1 cellular context compared by ENCODE assay signal in the genomic region with DNA sequence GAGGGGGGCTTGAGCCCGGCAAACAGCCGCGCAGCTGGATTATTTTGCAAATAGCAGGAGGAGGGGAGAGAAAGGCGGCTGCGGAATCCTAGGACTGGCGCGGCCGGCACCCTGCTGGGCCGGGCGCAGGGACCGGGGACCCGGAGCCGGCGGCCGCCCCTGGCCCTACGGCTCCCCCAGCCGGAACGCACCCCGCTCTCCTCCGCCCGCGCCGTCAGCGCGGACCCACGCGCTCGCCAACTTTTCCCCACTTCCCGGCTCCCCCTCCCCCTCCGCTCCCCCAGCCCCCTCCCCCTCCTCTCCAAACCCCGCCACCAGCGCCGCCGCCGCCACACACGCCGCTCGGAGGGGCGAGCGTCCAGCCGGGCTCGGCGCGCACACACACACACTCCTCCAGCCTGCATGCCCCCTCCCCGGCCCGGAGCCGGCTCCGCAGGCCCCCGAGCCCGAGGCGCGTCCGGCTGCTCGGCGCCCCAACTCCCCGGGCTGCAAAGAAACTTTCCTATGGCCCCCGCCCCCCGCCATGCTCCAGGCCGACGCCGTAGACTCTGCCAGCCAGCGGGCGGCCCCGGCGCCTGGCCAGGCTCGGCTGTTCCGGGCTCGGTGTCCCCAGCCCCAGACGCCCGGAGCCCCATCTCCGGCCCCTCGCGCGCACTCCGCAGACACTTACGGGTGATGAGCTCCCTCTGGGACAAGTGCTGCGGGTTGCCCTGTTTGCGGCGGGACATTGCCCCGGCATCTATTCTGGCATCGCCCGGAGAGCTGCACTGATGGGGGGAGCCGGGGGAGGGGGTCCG.
TF ChIP-seq lines count a peak whose summit lies in the region.

No MANE protein-coding gene starts in this region.

TF ChIP-seq in H1, 55 proteins besides CTCF, POLR2A, EP300 and RAD21 (continued from another document):
- TF ChIP-seq BCL11A (IDR thresholded peaks at IDR 0.05; ENCODE audit: low read depth in 2 of 2, low read length in 2 of 2): no peak
- no peak; the same call in 1 of the 2 replicates for TF ChIP-seq SUZ12 (IDR thresholded peaks at IDR 0.05; ENCODE audit: low read length)
- TF ChIP-seq NRF1 (IDR thresholded peaks at IDR 0.05; ENCODE audit: low read depth, low read length): no peak
- TF ChIP-seq CBX5 (IDR thresholded peaks at IDR 0.05; ENCODE audit: low read depth, low read length): no peak
- TF ChIP-seq JUN (IDR thresholded peaks at IDR 0.05; ENCODE audit: low read depth, low read length): no peak
- TF ChIP-seq PHF8 (conservative IDR thresholded peaks at IDR 0.05; ENCODE audit: low read depth, low read length): 0 out of 2 replicates have a peak, but pooled peaks have one; percentile 23
- no peak for TF ChIP-seq ASH2L (IDR thresholded peaks at IDR 0.05; ENCODE audit: low read length)
- TF ChIP-seq RBBP5 (IDR thresholded peaks at IDR 0.05; ENCODE audit: borderline replicate concordance, low read depth, low read length): peak; percentile 93
- TF ChIP-seq TAF1 (IDR thresholded peaks at IDR 0.05; ENCODE audit: low read depth, low read length): peak; percentile 40; the same call in 1 of the 2 replicates
- TF ChIP-seq ZNF274 (IDR thresholded peaks at IDR 0.05; ENCODE audit: borderline replicate concordance, extremely low read depth, low read length): no peak
- no peak for TF ChIP-seq CHD2 (IDR thresholded peaks at IDR 0.05; ENCODE audit: low read length)
- TF ChIP-seq TBP (IDR thresholded peaks at IDR 0.05; ENCODE audit: low read depth, low read length): peak; percentile 6; the same call in 1 of the 2 replicates
- no peak for TF ChIP-seq BRCA1 (IDR thresholded peaks at IDR 0.05; ENCODE audit: low read depth, low read length)
- no peak for TF ChIP-seq POLR2AphosphoS5 (IDR thresholded peaks at IDR 0.05; ENCODE audit: low read depth, low read length)
- TF ChIP-seq JUND (IDR thresholded peaks at IDR 0.05; ENCODE audit: low read length): no peak
- TF ChIP-seq KDM1A (IDR thresholded peaks at IDR 0.05; ENCODE audit: borderline replicate concordance, low read length): no peak
- TF ChIP-seq, protein P1, sequence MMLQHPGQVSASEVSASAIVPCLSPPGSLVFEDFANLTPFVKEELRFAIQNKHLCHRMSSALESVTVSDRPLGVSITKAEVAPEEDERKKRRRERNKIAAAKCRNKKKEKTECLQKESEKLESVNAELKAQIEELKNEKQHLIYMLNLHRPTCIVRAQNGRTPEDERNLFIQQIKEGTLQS (IDR thresholded peaks at IDR 0.05; ENCODE audit: insufficient read depth, low read depth, low read length): no peak
- TF ChIP-seq EGR1 (IDR thresholded peaks at IDR 0.05; ENCODE audit: borderline replicate concordance, low read depth, low read length): no peak
- TF ChIP-seq SIN3A (conservative IDR thresholded peaks at IDR 0.05 in 1 of 2, IDR thresholded peaks at IDR 0.05 in 1 of 2; ENCODE audit: low read depth in 1 of 2, low read length in 2 of 2): no peak
- TF ChIP-seq SAP30 (IDR thresholded peaks at IDR 0.05; ENCODE audit: insufficient read depth, insufficient replicate concordance, low read length): no peak
- no peak for TF ChIP-seq NANOG (IDR thresholded peaks at IDR 0.05; ENCODE audit: insufficient read depth, low read depth, low read length, poor library complexity, severe bottlenecking)
- no peak for TF ChIP-seq FOSL1 (IDR thresholded peaks at IDR 0.05; ENCODE audit: insufficient read depth, low read depth, low read length)
- no peak for TF ChIP-seq CTBP2 (IDR thresholded peaks at IDR 0.05; ENCODE audit: borderline replicate concordance, insufficient read depth, insufficient read length, low read length)
- TF ChIP-seq, protein P2, sequence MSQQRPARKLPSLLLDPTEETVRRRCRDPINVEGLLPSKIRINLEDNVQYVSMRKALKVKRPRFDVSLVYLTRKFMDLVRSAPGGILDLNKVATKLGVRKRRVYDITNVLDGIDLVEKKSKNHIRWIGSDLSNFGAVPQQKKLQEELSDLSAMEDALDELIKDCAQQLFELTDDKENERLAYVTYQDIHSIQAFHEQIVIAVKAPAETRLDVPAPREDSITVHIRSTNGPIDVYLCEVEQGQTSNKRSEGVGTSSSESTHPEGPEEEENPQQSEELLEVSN (IDR thresholded peaks at IDR 0.05): no peak
- no peak for TF ChIP-seq POU5F1 (IDR thresholded peaks at IDR 0.05; ENCODE audit: low read depth, low read length)
- no peak for TF ChIP-seq RXRA (IDR thresholded peaks at IDR 0.05; ENCODE audit: insufficient read depth, low read depth, low read length)
- TF ChIP-seq, protein P3, sequence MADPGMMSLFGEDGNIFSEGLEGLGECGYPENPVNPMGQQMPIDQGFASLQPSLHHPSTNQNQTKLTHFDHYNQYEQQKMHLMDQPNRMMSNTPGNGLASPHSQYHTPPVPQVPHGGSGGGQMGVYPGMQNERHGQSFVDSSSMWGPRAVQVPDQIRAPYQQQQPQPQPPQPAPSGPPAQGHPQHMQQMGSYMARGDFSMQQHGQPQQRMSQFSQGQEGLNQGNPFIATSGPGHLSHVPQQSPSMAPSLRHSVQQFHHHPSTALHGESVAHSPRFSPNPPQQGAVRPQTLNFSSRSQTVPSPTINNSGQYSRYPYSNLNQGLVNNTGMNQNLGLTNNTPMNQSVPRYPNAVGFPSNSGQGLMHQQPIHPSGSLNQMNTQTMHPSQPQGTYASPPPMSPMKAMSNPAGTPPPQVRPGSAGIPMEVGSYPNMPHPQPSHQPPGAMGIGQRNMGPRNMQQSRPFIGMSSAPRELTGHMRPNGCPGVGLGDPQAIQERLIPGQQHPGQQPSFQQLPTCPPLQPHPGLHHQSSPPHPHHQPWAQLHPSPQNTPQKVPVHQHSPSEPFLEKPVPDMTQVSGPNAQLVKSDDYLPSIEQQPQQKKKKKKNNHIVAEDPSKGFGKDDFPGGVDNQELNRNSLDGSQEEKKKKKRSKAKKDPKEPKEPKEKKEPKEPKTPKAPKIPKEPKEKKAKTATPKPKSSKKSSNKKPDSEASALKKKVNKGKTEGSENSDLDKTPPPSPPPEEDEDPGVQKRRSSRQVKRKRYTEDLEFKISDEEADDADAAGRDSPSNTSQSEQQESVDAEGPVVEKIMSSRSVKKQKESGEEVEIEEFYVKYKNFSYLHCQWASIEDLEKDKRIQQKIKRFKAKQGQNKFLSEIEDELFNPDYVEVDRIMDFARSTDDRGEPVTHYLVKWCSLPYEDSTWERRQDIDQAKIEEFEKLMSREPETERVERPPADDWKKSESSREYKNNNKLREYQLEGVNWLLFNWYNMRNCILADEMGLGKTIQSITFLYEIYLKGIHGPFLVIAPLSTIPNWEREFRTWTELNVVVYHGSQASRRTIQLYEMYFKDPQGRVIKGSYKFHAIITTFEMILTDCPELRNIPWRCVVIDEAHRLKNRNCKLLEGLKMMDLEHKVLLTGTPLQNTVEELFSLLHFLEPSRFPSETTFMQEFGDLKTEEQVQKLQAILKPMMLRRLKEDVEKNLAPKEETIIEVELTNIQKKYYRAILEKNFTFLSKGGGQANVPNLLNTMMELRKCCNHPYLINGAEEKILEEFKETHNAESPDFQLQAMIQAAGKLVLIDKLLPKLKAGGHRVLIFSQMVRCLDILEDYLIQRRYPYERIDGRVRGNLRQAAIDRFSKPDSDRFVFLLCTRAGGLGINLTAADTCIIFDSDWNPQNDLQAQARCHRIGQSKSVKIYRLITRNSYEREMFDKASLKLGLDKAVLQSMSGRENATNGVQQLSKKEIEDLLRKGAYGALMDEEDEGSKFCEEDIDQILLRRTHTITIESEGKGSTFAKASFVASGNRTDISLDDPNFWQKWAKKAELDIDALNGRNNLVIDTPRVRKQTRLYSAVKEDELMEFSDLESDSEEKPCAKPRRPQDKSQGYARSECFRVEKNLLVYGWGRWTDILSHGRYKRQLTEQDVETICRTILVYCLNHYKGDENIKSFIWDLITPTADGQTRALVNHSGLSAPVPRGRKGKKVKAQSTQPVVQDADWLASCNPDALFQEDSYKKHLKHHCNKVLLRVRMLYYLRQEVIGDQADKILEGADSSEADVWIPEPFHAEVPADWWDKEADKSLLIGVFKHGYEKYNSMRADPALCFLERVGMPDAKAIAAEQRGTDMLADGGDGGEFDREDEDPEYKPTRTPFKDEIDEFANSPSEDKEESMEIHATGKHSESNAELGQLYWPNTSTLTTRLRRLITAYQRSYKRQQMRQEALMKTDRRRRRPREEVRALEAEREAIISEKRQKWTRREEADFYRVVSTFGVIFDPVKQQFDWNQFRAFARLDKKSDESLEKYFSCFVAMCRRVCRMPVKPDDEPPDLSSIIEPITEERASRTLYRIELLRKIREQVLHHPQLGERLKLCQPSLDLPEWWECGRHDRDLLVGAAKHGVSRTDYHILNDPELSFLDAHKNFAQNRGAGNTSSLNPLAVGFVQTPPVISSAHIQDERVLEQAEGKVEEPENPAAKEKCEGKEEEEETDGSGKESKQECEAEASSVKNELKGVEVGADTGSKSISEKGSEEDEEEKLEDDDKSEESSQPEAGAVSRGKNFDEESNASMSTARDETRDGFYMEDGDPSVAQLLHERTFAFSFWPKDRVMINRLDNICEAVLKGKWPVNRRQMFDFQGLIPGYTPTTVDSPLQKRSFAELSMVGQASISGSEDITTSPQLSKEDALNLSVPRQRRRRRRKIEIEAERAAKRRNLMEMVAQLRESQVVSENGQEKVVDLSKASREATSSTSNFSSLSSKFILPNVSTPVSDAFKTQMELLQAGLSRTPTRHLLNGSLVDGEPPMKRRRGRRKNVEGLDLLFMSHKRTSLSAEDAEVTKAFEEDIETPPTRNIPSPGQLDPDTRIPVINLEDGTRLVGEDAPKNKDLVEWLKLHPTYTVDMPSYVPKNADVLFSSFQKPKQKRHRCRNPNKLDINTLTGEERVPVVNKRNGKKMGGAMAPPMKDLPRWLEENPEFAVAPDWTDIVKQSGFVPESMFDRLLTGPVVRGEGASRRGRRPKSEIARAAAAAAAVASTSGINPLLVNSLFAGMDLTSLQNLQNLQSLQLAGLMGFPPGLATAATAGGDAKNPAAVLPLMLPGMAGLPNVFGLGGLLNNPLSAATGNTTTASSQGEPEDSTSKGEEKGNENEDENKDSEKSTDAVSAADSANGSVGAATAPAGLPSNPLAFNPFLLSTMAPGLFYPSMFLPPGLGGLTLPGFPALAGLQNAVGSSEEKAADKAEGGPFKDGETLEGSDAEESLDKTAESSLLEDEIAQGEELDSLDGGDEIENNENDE (IDR thresholded peaks at IDR 0.05; ENCODE audit: insufficient replicate concordance, low read length): no peak
- TF ChIP-seq TEAD4 (IDR thresholded peaks at IDR 0.05; ENCODE audit: low read depth, low read length): 0 out of 2 replicates have a peak, but pooled peaks have one; percentile 11
- TF ChIP-seq EZH2 (IDR thresholded peaks at IDR 0.05; ENCODE audit: low read depth, low read length, severe bottlenecking): no peak
- TF ChIP-seq SIRT6 (IDR thresholded peaks at IDR 0.05; ENCODE audit: low read length): no peak
- no peak for TF ChIP-seq SIX5 (IDR thresholded peaks at IDR 0.05; ENCODE audit: low read depth, low read length)
- no peak for TF ChIP-seq RFX5 (IDR thresholded peaks at IDR 0.05; ENCODE audit: borderline replicate concordance, low read depth, low read length)
- peak; percentile 82 for TF ChIP-seq KDM4A (IDR thresholded peaks at IDR 0.05; ENCODE audit: low read depth, low read length, severe bottlenecking)
- TF ChIP-seq BACH1 (IDR thresholded peaks at IDR 0.05; ENCODE audit: low read length): no peak
- TF ChIP-seq, protein P4, sequence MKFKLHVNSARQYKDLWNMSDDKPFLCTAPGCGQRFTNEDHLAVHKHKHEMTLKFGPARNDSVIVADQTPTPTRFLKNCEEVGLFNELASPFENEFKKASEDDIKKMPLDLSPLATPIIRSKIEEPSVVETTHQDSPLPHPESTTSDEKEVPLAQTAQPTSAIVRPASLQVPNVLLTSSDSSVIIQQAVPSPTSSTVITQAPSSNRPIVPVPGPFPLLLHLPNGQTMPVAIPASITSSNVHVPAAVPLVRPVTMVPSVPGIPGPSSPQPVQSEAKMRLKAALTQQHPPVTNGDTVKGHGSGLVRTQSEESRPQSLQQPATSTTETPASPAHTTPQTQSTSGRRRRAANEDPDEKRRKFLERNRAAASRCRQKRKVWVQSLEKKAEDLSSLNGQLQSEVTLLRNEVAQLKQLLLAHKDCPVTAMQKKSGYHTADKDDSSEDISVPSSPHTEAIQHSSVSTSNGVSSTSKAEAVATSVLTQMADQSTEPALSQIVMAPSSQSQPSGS (IDR thresholded peaks at IDR 0.05; ENCODE audit: low read length): no peak
- TF ChIP-seq, protein P5, sequence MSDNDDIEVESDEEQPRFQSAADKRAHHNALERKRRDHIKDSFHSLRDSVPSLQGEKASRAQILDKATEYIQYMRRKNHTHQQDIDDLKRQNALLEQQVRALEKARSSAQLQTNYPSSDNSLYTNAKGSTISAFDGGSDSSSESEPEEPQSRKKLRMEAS (IDR thresholded peaks at IDR 0.05): no peak; the same call in 1 of the 2 replicates
- no peak for TF ChIP-seq CEBPB (IDR thresholded peaks at IDR 0.05; ENCODE audit: low read depth, low read length)
- TF ChIP-seq YY1 (IDR thresholded peaks at IDR 0.05; ENCODE audit: low read depth, low read length): no peak
- 0 out of 2 replicates have a peak, but pooled peaks have one; percentile 45 for TF ChIP-seq SP1 (IDR thresholded peaks at IDR 0.05; ENCODE audit: low read depth, low read length)
- no peak for TF ChIP-seq HDAC6 (IDR thresholded peaks at IDR 0.05; ENCODE audit: low read depth, low read length)
- no peak for TF ChIP-seq TCF12 (IDR thresholded peaks at IDR 0.05; ENCODE audit: low read depth, low read length)
- no peak for TF ChIP-seq GABPA (IDR thresholded peaks at IDR 0.05; ENCODE audit: borderline replicate concordance, insufficient read depth, low read length)
- TF ChIP-seq GTF2F1 (IDR thresholded peaks at IDR 0.05; ENCODE audit: borderline replicate concordance, low read depth, low read length): no peak
- no peak for TF ChIP-seq RNF2 (IDR thresholded peaks at IDR 0.05; ENCODE audit: borderline replicate concordance, low read depth, low read length, missing control alignments, poor library complexity, severe bottlenecking)
- no peak for TF ChIP-seq CBX8 (IDR thresholded peaks at IDR 0.05; ENCODE audit: borderline replicate concordance, low read depth, low read length)
- TF ChIP-seq, protein P6, sequence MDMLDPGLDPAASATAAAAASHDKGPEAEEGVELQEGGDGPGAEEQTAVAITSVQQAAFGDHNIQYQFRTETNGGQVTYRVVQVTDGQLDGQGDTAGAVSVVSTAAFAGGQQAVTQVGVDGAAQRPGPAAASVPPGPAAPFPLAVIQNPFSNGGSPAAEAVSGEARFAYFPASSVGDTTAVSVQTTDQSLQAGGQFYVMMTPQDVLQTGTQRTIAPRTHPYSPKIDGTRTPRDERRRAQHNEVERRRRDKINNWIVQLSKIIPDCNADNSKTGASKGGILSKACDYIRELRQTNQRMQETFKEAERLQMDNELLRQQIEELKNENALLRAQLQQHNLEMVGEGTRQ (IDR thresholded peaks at IDR 0.05; ENCODE audit: low read length): no peak
- TF ChIP-seq CHD1 (IDR thresholded peaks at IDR 0.05; ENCODE audit: low read depth, low read length): no peak
- TF ChIP-seq SP4 (IDR thresholded peaks at IDR 0.05; ENCODE audit: low read length): no peak
- TF ChIP-seq TAF7 (optimal IDR thresholded peaks at IDR 0.05; ENCODE audit: borderline replicate concordance, low read depth, low read length): no peak
- no peak for TF ChIP-seq CREB1 (IDR thresholded peaks at IDR 0.05)
- no peak for TF ChIP-seq SRF (IDR thresholded peaks at IDR 0.05; ENCODE audit: low read depth, low read length)
- TF ChIP-seq KDM5A (IDR thresholded peaks at IDR 0.05; ENCODE audit: low read length): no peak
- no peak for TF ChIP-seq SP2 (IDR thresholded peaks at IDR 0.05; ENCODE audit: low read length)
- no peak for TF ChIP-seq MAFK (IDR thresholded peaks at IDR 0.05; ENCODE audit: low read depth, low read length)
